In genomic region chr14:103920981-103921854, GRCh38 we compare ENCODE assay signal across 1 cellular context.
TF ChIP-seq lines count a peak whose summit lies in the region.

No MANE protein-coding gene starts in this region.

TF ChIP-seq in HepG2, 621 proteins besides CTCF, POLR2A, EP300 and RAD21 (continued from another document and continues in another):
- peak; percentile 55; the same call in 1 of the 2 replicates for TF ChIP-seq PRDM15 (CRISPR knock-in tag; IDR thresholded peaks at IDR 0.05)
- peak; percentile 66; the same call in 1 of the 2 replicates for TF ChIP-seq SNAPC4 (CRISPR knock-in tag; IDR thresholded peaks at IDR 0.05)
- TF ChIP-seq SNAI1 (CRISPR knock-in tag; IDR thresholded peaks at IDR 0.05; ENCODE audit: borderline replicate concordance): peak; percentile 38; the same call in 1 of the 2 replicates
- TF ChIP-seq PCBP1 (IDR thresholded peaks at IDR 0.05; ENCODE audit: borderline replicate concordance, low read depth, low read length): 0 out of 2 replicates have a peak, but pooled peaks have one; percentile 24
- peak; percentile 78 for TF ChIP-seq ZEB1 (IDR thresholded peaks at IDR 0.05; ENCODE audit: insufficient replicate concordance, low read depth)
- peak; percentile 80; the same call in 1 of the 2 replicates for TF ChIP-seq ZFP62 (CRISPR knock-in tag; IDR thresholded peaks at IDR 0.05)
- TF ChIP-seq ZNF232 (CRISPR knock-in tag; IDR thresholded peaks at IDR 0.05; ENCODE audit: borderline replicate concordance): peak; percentile 82; the same call in 1 of the 2 replicates
- peak; percentile 38; the same call in 1 of the 2 replicates for TF ChIP-seq HNF4A (CRISPR knock-in tag; IDR thresholded peaks at IDR 0.05)
- TF ChIP-seq ZNF724P (CRISPR knock-in tag; IDR thresholded peaks at IDR 0.05; ENCODE audit: borderline replicate concordance): peak; percentile 93
- TF ChIP-seq YY1 (IDR thresholded peaks at IDR 0.05; ENCODE audit: insufficient read depth, insufficient replicate concordance, low read depth, low read length): peak; percentile 72
- peak; percentile 97 for TF ChIP-seq ZNF891 (CRISPR knock-in tag; IDR thresholded peaks at IDR 0.05)
- TF ChIP-seq ISL2 (CRISPR knock-in tag; IDR thresholded peaks at IDR 0.05): peak; percentile 75
- TF ChIP-seq AHDC1 (CRISPR knock-in tag; IDR thresholded peaks at IDR 0.05; ENCODE audit: borderline replicate concordance): no peak
- peak; percentile 98 for TF ChIP-seq POGZ (CRISPR knock-in tag; IDR thresholded peaks at IDR 0.05)
- peak; percentile 36; the same call in 1 of the 2 replicates for TF ChIP-seq CAMTA2 (CRISPR knock-in tag; IDR thresholded peaks at IDR 0.05; ENCODE audit: borderline replicate concordance)
- TF ChIP-seq ZNF772 (CRISPR knock-in tag; IDR thresholded peaks at IDR 0.05): peak; percentile 90
- TF ChIP-seq MAFK (conservative IDR thresholded peaks at IDR 0.05 in 1 of 2, IDR thresholded peaks at IDR 0.05 in 1 of 2; ENCODE audit: low read length in 2 of 2): no peak
- peak; percentile 45; the same call in 1 of the 2 replicates for TF ChIP-seq RXRB (CRISPR knock-in tag; IDR thresholded peaks at IDR 0.05; ENCODE audit: borderline replicate concordance)
- peak; percentile 44 for TF ChIP-seq SRY (CRISPR knock-in tag; IDR thresholded peaks at IDR 0.05)
- no peak; the same call in none of the 2 replicates for TF ChIP-seq SP5 (CRISPR knock-in tag; IDR thresholded peaks at IDR 0.05; ENCODE audit: borderline replicate concordance, low read depth)
- TF ChIP-seq TRIM24 (CRISPR knock-in tag; IDR thresholded peaks at IDR 0.05): no peak
- TF ChIP-seq ZBTB14 (CRISPR knock-in tag; IDR thresholded peaks at IDR 0.05): no peak
- peak; percentile 88 for TF ChIP-seq KDM5A (IDR thresholded peaks at IDR 0.05; ENCODE audit: borderline replicate concordance, low read length)
- TF ChIP-seq ZHX1 (CRISPR knock-in tag; IDR thresholded peaks at IDR 0.05; ENCODE audit: low read depth): peak; percentile 77; the same call in 1 of the 2 replicates
- TF ChIP-seq KDM2A (CRISPR knock-in tag; IDR thresholded peaks at IDR 0.05; ENCODE audit: borderline replicate concordance, low read depth): peak; percentile 95
- TF ChIP-seq ELF3 (CRISPR knock-in tag; IDR thresholded peaks at IDR 0.05): peak; percentile 91
- peak; percentile 77; the same call in 1 of the 2 replicates for TF ChIP-seq NR0B2 (CRISPR knock-in tag; IDR thresholded peaks at IDR 0.05)
- TF ChIP-seq ZBTB38 (CRISPR knock-in tag; IDR thresholded peaks at IDR 0.05): peak; percentile 95
- TF ChIP-seq KLF6 (CRISPR knock-in tag; IDR thresholded peaks at IDR 0.05): peak; percentile 88
- TF ChIP-seq SP4 (CRISPR knock-in tag; IDR thresholded peaks at IDR 0.05): peak; percentile 57; the same call in 1 of the 2 replicates
- TF ChIP-seq PHF8 (CRISPR knock-in tag; IDR thresholded peaks at IDR 0.05): peak; percentile 98
- TF ChIP-seq NAIF1 (CRISPR knock-in tag; IDR thresholded peaks at IDR 0.05; ENCODE audit: borderline replicate concordance): 0 out of 2 replicates have a peak, but pooled peaks have one; percentile 45
- 0 out of 2 replicates have a peak, but pooled peaks have one; percentile 35 for TF ChIP-seq ZMYM2 (CRISPR knock-in tag; IDR thresholded peaks at IDR 0.05)
- no peak for TF ChIP-seq CREBL2 (CRISPR knock-in tag; IDR thresholded peaks at IDR 0.05; ENCODE audit: borderline replicate concordance)
- peak; percentile 69; the same call in 1 of the 2 replicates for TF ChIP-seq ZNF431 (CRISPR knock-in tag; IDR thresholded peaks at IDR 0.05; ENCODE audit: borderline replicate concordance, low read depth)
- TF ChIP-seq HOXA3 (CRISPR knock-in tag; IDR thresholded peaks at IDR 0.05): peak; percentile 88
- peak; percentile 82; the same call in 1 of the 2 replicates for TF ChIP-seq KDM5B (CRISPR knock-in tag; IDR thresholded peaks at IDR 0.05; ENCODE audit: borderline replicate concordance)
- 0 out of 2 replicates have a peak, but pooled peaks have one; percentile 61 for TF ChIP-seq ZNF335 (CRISPR knock-in tag; IDR thresholded peaks at IDR 0.05)
- no peak for TF ChIP-seq E2F5 (CRISPR knock-in tag; conservative IDR thresholded peaks at IDR 0.05)
